ENCODE assay signal across 9 cellular contexts in genomic region chr15:53716909-53717878, GRCh38. TPM values are rescaled to one million over a fixed set of nuclear protein-coding genes. Genes with fewer than 3 reads are reported as not detected.
DNase-seq lines count a peak whose midpoint lies in the region; ATAC-seq, FAIRE-seq and TF ChIP-seq lines count a peak whose summit lies in the region.
"Had no signal": no experiment of that assay in that cellular context is flagged by ENCODE, and none has a peak within 500 bp of the region (broad histone marks: within the 10 kb centered on the region; RNA-seq: fewer than 3 reads in every experiment).

No MANE protein-coding gene starts in this region.

- H3K9me3 ChIP-seq in A549 (no peaks in the 10 kb centered on the region), GM23248 (ENCODE audit: low read depth) (no peaks in the 10 kb centered on the region), RWPE2 (ENCODE audit: severe bottlenecking) (no peaks in the 10 kb centered on the region)

- TF ChIP-seq CTCF in A549 (IDR thresholded peaks at IDR 0.05) (peak; percentile 83), RWPE2 (IDR thresholded peaks at IDR 0.05; ENCODE audit: poor library complexity, severe bottlenecking) (peak; percentile 80)

- H3K9ac ChIP-seq in GM23248 = no peak overlapping the region

- no peak for TF ChIP-seq EP300 in A549 (IDR thresholded peaks at IDR 0.05)

- peak; percentile 97 for FAIRE-seq in A549 (lab: Jason Lieb, UNC)

- no peaks in the 10 kb centered on the region for H3K36me3 ChIP-seq in GM23248 (ENCODE audit: low read depth)
- H3K36me3 ChIP-seq in RWPE2 (ENCODE audit: low read depth) = no peaks in the 10 kb centered on the region

- peak overlapping the region; percentile 16 to 41; a peak in 3 of 6 replicates for H3K27ac ChIP-seq in A549
- no peak overlapping the region for H3K27ac ChIP-seq in GM23248
- no peak overlapping the region for H3K27ac ChIP-seq in RWPE2 (ENCODE audit: poor library complexity, severe bottlenecking)

- H3K79me2 ChIP-seq in GM23248 (ENCODE audit: insufficient read depth) = no peaks in the 10 kb centered on the region

- no peaks in the 10 kb centered on the region for H3K27me3 ChIP-seq in GM23248 (replicated peaks; ENCODE audit: insufficient read depth)
- peaks cover 40% of the 10 kb centered on the region for H3K27me3 ChIP-seq in RWPE2 (ENCODE audit: insufficient read depth, poor library complexity, severe bottlenecking)

- peaks cover 7% of the 10 kb centered on the region; the same call in 2 of the 3 replicates for H3K4me1 ChIP-seq in A549
- H3K4me1 ChIP-seq in GM23248 (ENCODE audit: insufficient read depth) = no peaks in the 10 kb centered on the region
- no peaks in the 10 kb centered on the region for H3K4me1 ChIP-seq in RWPE2 (ENCODE audit: insufficient read depth, poor library complexity, severe bottlenecking)

- no peaks in the 10 kb centered on the region for H4K20me1 ChIP-seq in GM23248 (ENCODE audit: insufficient read depth)

- no peak overlapping the region for H3K4me3 ChIP-seq in A549
- H3K4me3 ChIP-seq in GM23248 = no peak overlapping the region
- no peak overlapping the region for H3K4me3 ChIP-seq in RWPE2 (ENCODE audit: severe bottlenecking)

- no peak for TF ChIP-seq POLR2A in A549 (IDR thresholded peaks at IDR 0.05; ENCODE audit: low read length)

- peak; percentile 88 to 89 for ATAC-seq in A549
- peak; percentile 58; the same call in 1 of the 3 replicates for ATAC-seq in RWPE2 (ENCODE audit: low read depth)
- ATAC-seq in GM21825 (IDR thresholded peaks at IDR 0.05; ENCODE audit: unreplicated experiment) = no peak
- no peak for ATAC-seq in GM18511 (IDR thresholded peaks at IDR 0.05; ENCODE audit: unreplicated experiment)
- ATAC-seq in HG02642 (IDR thresholded peaks at IDR 0.05; ENCODE audit: poor library complexity, unreplicated experiment) = no peak

- no peak overlapping the region for H3K4me2 ChIP-seq in A549
- H3K4me2 ChIP-seq in GM23248 (ENCODE audit: unreplicated experiment) = no peak overlapping the region

- DNase-seq in A549 (ENCODE audit: low read depth in 1 of 2, low spot score in 1 of 2) = peak in 1 of 2 experiments; percentile 45
- peak; percentile 7 for DNase-seq in GM23248
- no peak for DNase-seq in RWPE2 (ENCODE audit: low spot score)
- DNase-seq in inferior parietal cortex (ENCODE audit: extremely low spot score) = peak; percentile 62
- no peak for DNase-seq in GF-D8 (lab: John Stamatoyannopoulos, UW)
- DNase-seq: stimulated activated CD4-positive, alpha-beta T cell treated with anti-CD3 and anti-CD28 coated beads, Interleukin-2, amount 100 ng/mL, for 24 hours had no signal

- WGBS in A549 (ENCODE audit: missing lambda C conversion rate) = 10% methylated on average over 3 of the region's 3 CpGs
- WGBS in GM23248 (ENCODE audit: low coverage in 1 of 2, low lambda C conversion rate in 2 of 2, missing lambda C conversion rate in 2 of 2), 2 experiments = 4 to 8% methylated on average over 3 of the region's 3 CpGs

- in situ Hi-C loops in GM23248 (cut with MboI) = no loop called here

- no peak overlapping the region for H2AFZ ChIP-seq in GM23248

- TF ChIP-seq RAD21 in A549 (conservative IDR thresholded peaks at IDR 0.05 in 1 of 2, IDR thresholded peaks at IDR 0.05 in 1 of 2) = peak; percentile 83 to 90

- no peaks in the 10 kb centered on the region for H3K9me2 ChIP-seq in GM23248 (ENCODE audit: insufficient read depth)

- CTCF ChIA-PET in A549 (lab: Yijun Ruan, JAX) = interaction anchor here (0.6 to 0.9 kb wide), 2 partner anchors 12 to 118 kb away, joined by 3 read pairs; no protein-coding TSS in a partner anchor

- H3F3A ChIP-seq in GM23248 (ENCODE audit: insufficient read depth) = no peaks in the 10 kb centered on the region

- POLR2A ChIA-PET in A549 (lab: Yijun Ruan, JAX) = no interaction called here

TF ChIP-seq in A549, 52 proteins besides CTCF, POLR2A, EP300 and RAD21:
- TF ChIP-seq NR3C1 (IDR thresholded peaks at IDR 0.05) = no peak
- TF ChIP-seq SMC3 (IDR thresholded peaks at IDR 0.05) = peak; percentile 83
TF ChIP-seq in A549: peak in this region for 1.

RNA-seq across cellular contexts. Expression of gene WDR72, which starts 42.3 kb away (rescaled TPM):
- polyA plus RNA-seq in A549 (2011; rRNA removed) (24.6 and 28.5 TPM in 2 replicates), A549 (2017; fragmentation: RNase III; extraction: RNeasy Plus Mini Kit Qiagen cat#74134 plus additional on column Dnase treatment) (11.1 to 12.3 TPM (median 12.0 TPM) in 3 replicates), GM23248 (2016; fragmentation: Nextera tagmentation; extraction: Ambion mirVana) (not detected in 2 replicates)
- 4.2 and 5.5 TPM in 2 replicates for polyA plus RNA-seq in A549 (2012; cell fraction: cytosol; rRNA removed)
- polyA plus RNA-seq in A549 (2012; cell fraction: nucleus; rRNA removed) = 5.5 and 6.4 TPM in 2 replicates
- polyA minus RNA-seq in A549 (2011; rRNA and poly(A)+ RNA removed) = 27.8 and 30.6 TPM in 2 replicates
- not detected in 2 replicates for total RNA-seq in GM23248 (2014; rRNA removed; shearing (Covaris generic))

Comparison
In these comparisons a context has a peak if more than half of its experiments do, and no peak if none do; other contexts are left out.
1. ATAC-seq: peak in A549 (2 of 2) and RWPE2 (single experiment); none in GM21825 (single experiment), GM18511 (single experiment) and HG02642 (single experiment).
2. DNase-seq: peak in GM23248 (single experiment) and inferior parietal cortex (single experiment); none in RWPE2 (single experiment) and GF-D8 (single experiment).
3. H3K27ac ChIP-seq: peak in A549 (2 of 2); none in GM23248 (single experiment) and RWPE2 (single experiment).